Comparison of ENCODE assay signal across 8 cellular contexts in the genomic region with DNA sequence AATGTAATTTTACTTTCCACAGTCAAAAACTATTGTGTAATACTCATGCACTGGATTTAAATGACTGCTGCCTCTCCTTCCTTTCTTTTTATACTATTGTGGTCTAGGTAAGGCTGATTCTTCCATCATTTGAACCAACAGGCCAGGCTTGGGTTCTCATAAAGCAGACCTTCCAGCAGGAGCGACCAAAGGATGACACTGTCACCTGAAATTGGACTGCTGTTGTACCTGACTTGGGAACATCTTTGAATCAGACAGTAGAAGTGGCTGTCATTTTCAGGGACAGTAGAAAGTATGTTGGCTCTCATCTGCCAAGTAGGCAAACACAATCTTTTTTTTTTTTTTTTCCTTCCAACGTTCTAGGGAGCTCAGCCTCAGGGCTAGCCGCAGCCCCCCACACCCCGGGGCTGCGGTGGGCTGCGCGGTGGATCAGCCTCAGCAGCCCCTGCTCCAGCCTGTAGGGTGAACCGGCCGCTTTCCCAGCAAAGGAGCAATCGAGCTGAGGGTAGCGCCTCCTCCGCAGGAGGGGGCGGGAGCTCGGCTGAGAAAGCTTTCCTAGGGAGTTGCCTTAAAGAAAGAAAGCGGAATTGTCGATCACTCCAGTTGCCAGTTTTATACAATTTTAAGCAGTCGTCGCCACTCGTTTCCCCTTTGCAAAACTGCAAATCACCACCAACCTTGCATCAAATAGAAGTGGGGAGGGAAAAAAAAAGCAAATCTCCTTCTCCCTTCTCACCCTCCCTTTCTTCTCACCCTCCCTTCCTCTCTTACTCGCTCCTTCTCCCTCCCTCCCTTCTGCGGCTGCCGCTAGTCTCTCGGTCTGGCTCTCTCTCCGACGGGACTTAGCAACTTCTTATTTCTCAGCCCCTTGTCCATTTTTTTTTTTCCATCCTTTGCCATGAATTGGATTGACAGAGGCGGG. TPM values are rescaled to one million over a fixed set of nuclear protein-coding genes. Genes with fewer than 3 reads are reported as not detected.
DNase-seq lines count a peak whose midpoint lies in the region; ATAC-seq and TF ChIP-seq lines count a peak whose summit lies in the region.

Gene PDE3A (plus strand): TSS at position 807 of the 922 bp plus-strand sequence. CDS start 748 bp downstream, outside the sequence.

- intact Hi-C loops in esophagus squamous epithelium (cut with DNase I) (no loop called here), tibial artery (cut with DNase I; ENCODE audit: low total_unique reads) (loop anchor here (10.0 kb wide), 1 partner anchor 593 kb away; no protein-coding TSS in a partner anchor)

- H3K27me3 ChIP-seq in esophagus squamous epithelium = peaks cover 0 to 25% (median 0%) of the 10 kb centered on the region in 4 donors
- H3K27me3 ChIP-seq in tibial artery = no peaks in the 10 kb centered on the region

- H3K9me3 ChIP-seq in esophagus squamous epithelium = no peaks in the 10 kb centered on the region
- H3K9me3 ChIP-seq in tibial artery = no peaks in the 10 kb centered on the region

- H3K4me1 Mint-ChIP-seq in T-cell = peaks cover 0 to 14% (median 13%) of the 10 kb centered on the region in 3 donors

- CTCF ChIA-PET in T-cell (lab: Charles Lee) = interaction anchor here in 1 of 2 donors (0.6 kb wide), 1 partner anchor 32 kb away, joined by 5 read pairs; no protein-coding TSS in a partner anchor

- TF ChIP-seq CTCF in esophagus squamous epithelium (IDR thresholded peaks at IDR 0.05) (no peak), tibial artery (IDR thresholded peaks at IDR 0.05) (peak; percentile 32 to 49)

- POLR2A ChIA-PET in T-cell (lab: Charles Lee) = interaction anchor here in 1 of 2 donors (0.7 kb wide), 1 partner anchor 289 kb away, joined by 13 read pairs; no protein-coding TSS in a partner anchor

- peak; percentile 23 for DNase-seq in A172 (ENCODE audit: low spot score)
- peak; percentile 67 for DNase-seq in HCEC 1CT
- DNase-seq in T-cell = no peak
- DNase-seq in esophagus squamous epithelium (lab: John Stamatoyannopoulos, UW) = no peak
- DNase-seq in middle frontal gyrus (ENCODE audit: extremely low spot score, low spot score) = peak; percentile 37
- peak; percentile 71 to 89 for DNase-seq in tibial artery

- H3K27me3 Mint-ChIP-seq in T-cell = peaks cover 37 to 41% of the 10 kb centered on the region in 2 donors

- WGBS in esophagus squamous epithelium, 2 donors = 2 to 4% methylated on average over 15 of the region's 26 CpGs

- H3K36me3 Mint-ChIP-seq in T-cell = no peaks in the 10 kb centered on the region

- peak within 1 kb of the TSS in 1 of 2 donors; percentile 57 for H3K27ac Mint-ChIP-seq in T-cell

- no peak for ATAC-seq in T-cell (replicated peaks in 1 of 4)
- ATAC-seq in GM18519 (IDR thresholded peaks at IDR 0.05; ENCODE audit: low FRiP score, unreplicated experiment) = no peak
- ATAC-seq in GM18861 (IDR thresholded peaks at IDR 0.05; ENCODE audit: unreplicated experiment) = no peak

- no peaks in the 10 kb centered on the region for H3K36me3 ChIP-seq in esophagus squamous epithelium
- H3K36me3 ChIP-seq in tibial artery = no peaks in the 10 kb centered on the region

- H3K4me3 Mint-ChIP-seq in T-cell = peak within 1 kb of the TSS in 2 of 3 donors; percentile 17 to 47

- H3K27ac ChIP-seq in esophagus squamous epithelium = peak within 1 kb of the TSS; percentile 62 to 94 (median 86)
- H3K27ac ChIP-seq in tibial artery = peak within 1 kb of the TSS; percentile 90 to 91

- H3K9me3 Mint-ChIP-seq in T-cell = no peaks in the 10 kb centered on the region

- H3K4me1 ChIP-seq in esophagus squamous epithelium (peaks cover 6 to 27% (median 11%) of the 10 kb centered on the region in 3 donors), tibial artery (peaks cover 0 to 7% (median 2%) of the 10 kb centered on the region in 4 donors)

- no peak for TF ChIP-seq POLR2A in esophagus squamous epithelium (IDR thresholded peaks at IDR 0.05)

- H3K4me3 ChIP-seq in esophagus squamous epithelium (peak within 1 kb of the TSS; percentile 38 to 78 (median 68)), tibial artery (peak within 1 kb of the TSS; percentile 71 to 89)

RNA-seq across cellular contexts. Expression of gene PDE3A, which starts in this region (rescaled TPM):
- total RNA-seq in A172 (2014; rRNA removed; shearing (Covaris generic)) = not detected in 2 replicates
- total RNA-seq in T-cell = under 1 TPM in 3 of 5 donors, not detected in 2; 0.03 to 0.10 (median 0.09) TPM
- 1 to 10 TPM in 2 of 4 donors, under 1 TPM in 2; 0.30 to 5.5 (median 3.1) TPM for total RNA-seq in esophagus squamous epithelium

Comparison
In these comparisons a context has a peak if more than half of its experiments do, and no peak if none do; other contexts are left out.
1. Peak in DNase-seq in A172; RNA of the gene not detected or under 1 TPM.
2. DNase-seq: peak in HCEC 1CT (single experiment), middle frontal gyrus (single experiment) and tibial artery (2 of 2); none in T-cell (0 of 34) and esophagus squamous epithelium (single experiment).
3. CTCF ChIP-seq: peak in tibial artery (2 of 2); none in esophagus squamous epithelium (0 of 6).